Comparison of ENCODE assay signal across 8 cellular contexts in the genomic region with DNA sequence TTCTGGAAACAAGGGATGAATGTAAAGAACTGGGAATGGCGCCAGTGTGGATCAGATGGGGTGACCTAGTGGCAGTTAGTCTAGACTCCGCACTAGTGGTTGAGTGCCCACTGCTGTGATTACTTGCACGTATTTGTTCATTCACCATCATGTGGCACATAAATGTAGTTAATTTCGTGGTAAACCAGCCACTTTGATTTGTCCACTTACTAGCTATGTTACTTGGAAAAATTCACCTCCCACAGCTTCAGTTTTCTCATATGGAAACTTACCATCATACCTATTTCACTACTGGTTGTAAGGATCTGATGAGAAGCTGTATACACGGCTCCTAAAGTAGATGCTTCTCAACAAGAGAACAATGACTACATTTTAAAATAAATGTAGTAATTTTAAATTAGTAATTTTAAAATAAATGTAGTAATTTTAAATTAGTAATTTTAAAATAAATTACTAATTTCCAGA. TPM values are rescaled to one million over a fixed set of nuclear protein-coding genes. Genes with fewer than 3 reads are reported as not detected.
DNase-seq lines count a peak whose midpoint lies in the region; ATAC-seq and TF ChIP-seq lines count a peak whose summit lies in the region.

No MANE protein-coding gene starts in this region.

- no peak overlapping the region for H2AFZ ChIP-seq in neural progenitor cell (replicated peaks)

- H3K9me3 ChIP-seq in DOHH2 (ENCODE audit: control insufficient read depth, insufficient read depth, low read length) (no peaks in the 10 kb centered on the region), colonic mucosa (no peaks in the 10 kb centered on the region), neural progenitor cell (ENCODE audit: low read depth) (no peaks in the 10 kb centered on the region)

- DNase-seq in colonic mucosa: no peak
- no peak for DNase-seq in neural progenitor cell (ENCODE audit: low spot score)
- no peak for DNase-seq in KBM-7
- DNase-seq in NCI-H1048 (lab: John Stamatoyannopoulos, UW): no peak
- no peak for DNase-seq in NCI-H1105 treated with DMSO at 0.1 percent for 48 hours (lab: John Stamatoyannopoulos, UW)
- no peak for DNase-seq in germinal center (ENCODE audit: low spot score)

- ATAC-seq in HG03066 (IDR thresholded peaks at IDR 0.05; ENCODE audit: low read depth, unreplicated experiment): peak; percentile 5

- in situ Hi-C loops in KBM-7 (cut with MboI; ENCODE audit: low pct_unique_long_range_greater_than_20kb, low sequenced_read_pairs): no loop called here

- H3K4me1 Mint-ChIP-seq in neural progenitor cell: no peaks in the 10 kb centered on the region

- H3K4me2 ChIP-seq in DOHH2 (ENCODE audit: low read length) (peak overlapping the region; percentile 65), neural progenitor cell (peak overlapping the region; percentile 71)

- no peaks in the 10 kb centered on the region for H3K9me2 ChIP-seq in DOHH2 (replicated peaks; ENCODE audit: control insufficient read depth, low read length)

- H3K36me3 ChIP-seq in DOHH2 (ENCODE audit: control insufficient read depth, low read length) (no peaks in the 10 kb centered on the region), colonic mucosa (no peaks in the 10 kb centered on the region), neural progenitor cell (no peaks in the 10 kb centered on the region)

- intact Hi-C loops in colonic mucosa (cut with DNase I): no loop called here

- no peak overlapping the region for H3K27ac ChIP-seq in DOHH2 (ENCODE audit: low read depth, low read length)
- H3K27ac ChIP-seq in colonic mucosa: peak overlapping the region; percentile 54
- H3K27ac ChIP-seq in neural progenitor cell: no peak overlapping the region

- H3K4me1 ChIP-seq in DOHH2 (ENCODE audit: control insufficient read depth, low read length): 0 out of 2 replicates have a peak, but pooled peaks cover 6% of the 10 kb centered on the region
- no peaks in the 10 kb centered on the region for H3K4me1 ChIP-seq in colonic mucosa
- no peaks in the 10 kb centered on the region for H3K4me1 ChIP-seq in neural progenitor cell

- no peaks in the 10 kb centered on the region for H3F3A ChIP-seq in DOHH2 (ENCODE audit: control insufficient read depth, insufficient read depth)
- no peaks in the 10 kb centered on the region for H3F3A ChIP-seq in neural progenitor cell (ENCODE audit: low read depth)

- no peaks in the 10 kb centered on the region for H3K36me3 Mint-ChIP-seq in neural progenitor cell

- no peaks in the 10 kb centered on the region for H3K27me3 ChIP-seq in DOHH2 (ENCODE audit: control insufficient read depth, low read length)
- no peaks in the 10 kb centered on the region for H3K27me3 ChIP-seq in colonic mucosa
- H3K27me3 ChIP-seq in neural progenitor cell: no peaks in the 10 kb centered on the region

- peak overlapping the region; percentile 2 to 79 for H3K9ac ChIP-seq in colonic mucosa (ENCODE audit: low read depth in 2 of 2, low read length in 2 of 2)
- no peak overlapping the region for H3K9ac ChIP-seq in neural progenitor cell

- H3K4me3 ChIP-seq in DOHH2 (ENCODE audit: low read length) (peak overlapping the region; percentile 72), colonic mucosa (peak overlapping the region; percentile 56), neural progenitor cell (peak overlapping the region; percentile 56)

- peaks cover 3% of the 10 kb centered on the region for H3K9me3 Mint-ChIP-seq in neural progenitor cell

- H3K27me3 Mint-ChIP-seq in neural progenitor cell (ENCODE audit: insufficient read depth, low read depth): peaks cover 5% of the 10 kb centered on the region

- TF ChIP-seq CTCF in DOHH2 (IDR thresholded peaks at IDR 0.05; ENCODE audit: low read depth, low read length, poor library complexity, severe bottlenecking): no peak
- no peak for TF ChIP-seq CTCF in colonic mucosa (IDR thresholded peaks at IDR 0.05)
- no peak for TF ChIP-seq CTCF in neural progenitor cell (IDR thresholded peaks at IDR 0.05)

- H4K20me1 ChIP-seq in DOHH2 (ENCODE audit: control insufficient read depth, insufficient read depth, low read depth, low read length): no peaks in the 10 kb centered on the region
- H4K20me1 ChIP-seq in neural progenitor cell (ENCODE audit: low read depth): no peaks in the 10 kb centered on the region

- H3K27ac Mint-ChIP-seq in neural progenitor cell: no peak overlapping the region

- H3K79me2 ChIP-seq in DOHH2 (ENCODE audit: control insufficient read depth, low read length) (no peaks in the 10 kb centered on the region), neural progenitor cell (ENCODE audit: low read depth) (no peaks in the 10 kb centered on the region)

- H3K4me3 Mint-ChIP-seq in neural progenitor cell: peak overlapping the region; percentile 78

RNA-seq across cellular contexts. Expression of gene DYNLT3, which starts 0.4 kb away (rescaled TPM):
- total RNA-seq in colonic mucosa (10 to 100 TPM; 17.2 to 22.2 TPM), neural progenitor cell (ENCODE audit: low replicate concordance) (8.3 and 12.1 TPM in 2 replicates)
